ENCODE assay signal across 2 cellular contexts in genomic region chr19:7902796-7903243, GRCh38.
TF ChIP-seq lines count a peak whose summit lies in the region.

No MANE protein-coding gene starts in this region.

TF ChIP-seq in GM12878, 131 proteins besides CTCF, POLR2A, EP300 and RAD21:
- no peak for TF ChIP-seq NR2C2 (IDR thresholded peaks at IDR 0.05; ENCODE audit: borderline replicate concordance, control insufficient read depth, insufficient read length, low read depth)
- peak; percentile 14; the same call in 1 of the 2 replicates for TF ChIP-seq NR2F1 (conservative IDR thresholded peaks at IDR 0.05)

TF ChIP-seq in HEK293T, 16 proteins besides CTCF, POLR2A, EP300 and RAD21:
- no peak for TF ChIP-seq NFRKB (IDR thresholded peaks at IDR 0.05)
- no peak for TF ChIP-seq FOXA1 (IDR thresholded peaks at IDR 0.05)
- TF ChIP-seq LEF1 (IDR thresholded peaks at IDR 0.05; ENCODE audit: borderline replicate concordance) = no peak
- TF ChIP-seq PKNOX1 (IDR thresholded peaks at IDR 0.05) = no peak
- no peak for TF ChIP-seq ELF4 (IDR thresholded peaks at IDR 0.05)
- no peak for TF ChIP-seq HDGF (IDR thresholded peaks at IDR 0.05; ENCODE audit: borderline replicate concordance)
TF ChIP-seq in HEK293T: peak in this region for 0.
